ENCODE assay signal across 1 cellular context in genomic region chr4:182261651-182262223, GRCh38.
A peak's percentile ranks its signal among the peaks of the same experiment; 100 is the strongest.
TF ChIP-seq lines count a peak whose summit lies in the region.

No MANE protein-coding gene starts in this region.

TF ChIP-seq in K562, 482 proteins besides CTCF, POLR2A, EP300 and RAD21 (continued from another document):
- peak; percentile 78; the same call in 1 of the 2 replicates for TF ChIP-seq ZSCAN29 (IDR thresholded peaks at IDR 0.05)
TF ChIP-seq in K562: peak in this region for 1.
